Comparison of ENCODE assay signal across 13 cellular contexts in genomic region chr1:13808729-13809131, GRCh38.
DNase-seq lines count a peak whose midpoint lies in the region; ATAC-seq and TF ChIP-seq lines count a peak whose summit lies in the region.
"Had no signal": no experiment of that assay in that cellular context is flagged by ENCODE, and none has a peak within 500 bp of the region (broad histone marks: within the 10 kb centered on the region; RNA-seq: fewer than 3 reads in every experiment).

No MANE protein-coding gene starts in this region.

- H3K9me3 ChIP-seq in BLaER1 (no peaks in the 10 kb centered on the region), osteoblast (ENCODE audit: low read depth, low read length) (no peaks in the 10 kb centered on the region)
- H3K9me3 ChIP-seq: prostate gland, upper lobe of left lung had no signal

- DNase-seq in HCEC 1CT (peak; percentile 17), astrocyte of the hippocampus (ENCODE audit: low read depth, low spot score) (peak; percentile 48), left lobe of liver (ENCODE audit: low spot score) (peak; percentile 62), AML-193 (lab: John Stamatoyannopoulos, UW) (no peak), osteoblast (ENCODE audit: insufficient read length, low spot score, missing footprints) (no peak)
- DNase-seq: activated CD4-positive, alpha-beta T cell treated with anti-CD3 and anti-CD28 coated beads, Interleukin-2, amount 50 U/mL, for 1 hour; activated naive CD8-positive, alpha-beta T cell treated with anti-CD3 and anti-CD28 coated beads for 36 hours; kidney glomerular epithelial cell; upper lobe of left lung had no signal

- no peak overlapping the region for H2AFZ ChIP-seq in osteoblast (ENCODE audit: low read length)

- H3K36me3 ChIP-seq in BLaER1: peaks cover 36% of the 10 kb centered on the region; the same call in 1 of the 2 replicates
- no peaks in the 10 kb centered on the region for H3K36me3 ChIP-seq in osteoblast (ENCODE audit: insufficient read depth, low read length)
- H3K36me3 ChIP-seq: prostate gland had no signal

- TF ChIP-seq CTCF in osteoblast (IDR thresholded peaks at IDR 0.05; ENCODE audit: extremely low read depth, low read depth, low read length): no peak

- H3K27ac ChIP-seq in BLaER1 (peak overlapping the region; percentile 78), osteoblast (ENCODE audit: low read depth, low read length) (no peak overlapping the region)
- H3K27ac ChIP-seq: prostate gland, upper lobe of left lung had no signal

- H3K4me2 ChIP-seq in BLaER1 (peak overlapping the region; percentile 81), osteoblast (ENCODE audit: insufficient read depth, low read length) (no peak overlapping the region)

- ATAC-seq in left lobe of liver: peak; percentile 50
- ATAC-seq in GM21576 (IDR thresholded peaks at IDR 0.05; ENCODE audit: unreplicated experiment): no peak
- ATAC-seq in HG02981 (IDR thresholded peaks at IDR 0.05; ENCODE audit: unreplicated experiment): no peak

- H4K20me1 ChIP-seq in BLaER1 (peaks cover 24% of the 10 kb centered on the region; the same call in 1 of the 2 replicates), osteoblast (ENCODE audit: insufficient read depth, low read length) (peaks cover 13% of the 10 kb centered on the region)

- H3K4me1 ChIP-seq in BLaER1 (peaks cover 77% of the 10 kb centered on the region), osteoblast (ENCODE audit: insufficient read depth, low read length) (no peaks in the 10 kb centered on the region)
- H3K4me1 ChIP-seq: prostate gland had no signal

- H3K4me3 ChIP-seq in BLaER1: peak overlapping the region; percentile 25; the same call in 1 of the 2 replicates
- no peak overlapping the region for H3K4me3 ChIP-seq in osteoblast (ENCODE audit: insufficient read depth, low read length)
- H3K4me3 ChIP-seq: prostate gland, upper lobe of left lung had no signal

- no peaks in the 10 kb centered on the region for H3K79me2 ChIP-seq in osteoblast (ENCODE audit: insufficient read depth, low read length)

- peak overlapping the region; percentile 67; the same call in 1 of the 2 replicates for H3K9ac ChIP-seq in BLaER1

- H3K27me3 ChIP-seq in BLaER1 (no peaks in the 10 kb centered on the region), osteoblast (ENCODE audit: insufficient read depth, low read length) (no peaks in the 10 kb centered on the region)
- H3K27me3 ChIP-seq: upper lobe of left lung had no signal

Comparison
In these comparisons a context has a peak if more than half of its experiments do, and no peak if none do; other contexts are left out.
1. DNase-seq: peak in HCEC 1CT (single experiment), astrocyte of the hippocampus (single experiment) and left lobe of liver (single experiment); none in AML-193 (0 of 2) and osteoblast (single experiment).